10 cellular contexts compared by ENCODE assay signal in genomic region chr6:143098054-143098673, GRCh38. TPM values are rescaled to one million over a fixed set of nuclear protein-coding genes. Genes with fewer than 3 reads are reported as not detected.
A peak's percentile ranks its signal among the peaks of the same experiment; 100 is the strongest.
DNase-seq lines count a peak whose midpoint lies in the region; ATAC-seq and TF ChIP-seq lines count a peak whose summit lies in the region.
"Had no signal": no experiment of that assay in that cellular context is flagged by ENCODE, and none has a peak within 500 bp of the region (broad histone marks: within the 10 kb centered on the region; RNA-seq: fewer than 3 reads in every experiment).

No MANE protein-coding gene starts in this region.

- no peak overlapping the region for H3K27ac Mint-ChIP-seq in central memory CD8-positive, alpha-beta T cell (ENCODE audit: low read depth)

- intact Hi-C loops in posterior vena cava (cut with DNase I) = no loop called here

- DNase-seq in GM10266 (ENCODE audit: extremely low spot score) (peak; percentile 14), posterior vena cava (ENCODE audit: low spot score) (no peak), SK-N-DZ (ENCODE audit: low spot score) (no peak), omental fat pad (ENCODE audit: low spot score) (no peak), cerebellum (ENCODE audit: low spot score) (no peak)
- no peak for DNase-seq in central memory CD8-positive, alpha-beta T cell (ENCODE audit: low spot score in 2 of 2)
- DNase-seq: hippocampal formation, upper lobe of left lung had no signal

- H3K9me3 Mint-ChIP-seq in central memory CD8-positive, alpha-beta T cell = no peaks in the 10 kb centered on the region

- TF ChIP-seq CTCF in GM10266 (IDR thresholded peaks at IDR 0.05; ENCODE audit: control insufficient read depth, insufficient read depth, low read depth, missing control alignments) = no peak
- no peak for TF ChIP-seq CTCF in omental fat pad (IDR thresholded peaks at IDR 0.05)

- H3K4me1 Mint-ChIP-seq in central memory CD8-positive, alpha-beta T cell = no peaks in the 10 kb centered on the region

- no peaks in the 10 kb centered on the region for H3K27me3 Mint-ChIP-seq in central memory CD8-positive, alpha-beta T cell

- no peaks in the 10 kb centered on the region for H3K36me3 Mint-ChIP-seq in central memory CD8-positive, alpha-beta T cell (ENCODE audit: insufficient read depth)

- H3K4me3 Mint-ChIP-seq in central memory CD8-positive, alpha-beta T cell = no peak overlapping the region

- peak; percentile 46 for ATAC-seq in GM19468 (IDR thresholded peaks at IDR 0.05; ENCODE audit: extremely low read depth, unreplicated experiment)
- ATAC-seq in HG03280 (IDR thresholded peaks at IDR 0.05; ENCODE audit: unreplicated experiment) = peak; percentile 84
- peak; percentile 58 for ATAC-seq in central memory CD8-positive, alpha-beta T cell (replicated peaks; ENCODE audit: extremely low read depth, poor library complexity, severe bottlenecking)
- ATAC-seq in omental fat pad (ENCODE audit: low FRiP score) = no peak

RNA-seq across cellular contexts. Expression of gene AIG1, which starts 37.5 kb away (rescaled TPM):
- total RNA-seq in posterior vena cava (10 to 100 TPM; 25.8 to 32.7 TPM), omental fat pad (10 to 100 TPM; 18.1 to 47.3 (median 22.9) TPM), cerebellum (45.9 TPM)
- 25.9 and 29.2 TPM in 2 replicates for polyA plus RNA-seq in SK-N-DZ (2014; cell fraction: cytosol; rRNA removed)
- 29.4 and 37.4 TPM in 2 replicates for polyA plus RNA-seq in SK-N-DZ (2014; cell fraction: nucleus; rRNA removed)
